ENCODE assay signal across 1 cellular context in genomic region chr11:64923944-64924909, GRCh38.
A peak's percentile ranks its signal among the peaks of the same experiment; 100 is the strongest.
TF ChIP-seq lines count a peak whose summit lies in the region.

TSS of gene PPP2R5B (plus strand) at chr11:64924689. CDS start at chr11:64925735, 1,046 bp downstream.

TF ChIP-seq in K562, 482 proteins besides CTCF, POLR2A, EP300 and RAD21 (continues in another document):
- TF ChIP-seq MGA (IDR thresholded peaks at IDR 0.05) (no peak), ZNF212 (CRISPR knock-in tag; IDR thresholded peaks at IDR 0.05) (no peak), BCOR (IDR thresholded peaks at IDR 0.05) (no peak), GABPB2 (CRISPR knock-in tag; conservative IDR thresholded peaks at IDR 0.05) (no peak), RBM22 (IDR thresholded peaks at IDR 0.05; ENCODE audit: low read depth, low read length, poor library complexity, severe bottlenecking) (peak; percentile 54), NR2C1 (IDR thresholded peaks at IDR 0.05) (peak; percentile 46; the same call in 1 of the 2 replicates), NR2C1 (tag; IDR thresholded peaks at IDR 0.05) (peak; percentile 81), RNF219 (CRISPR knock-in tag; IDR thresholded peaks at IDR 0.05) (no peak), ZNF644 (tag; IDR thresholded peaks at IDR 0.05; ENCODE audit: low read depth) (no peak), ZNF253 (CRISPR knock-in tag; conservative IDR thresholded peaks at IDR 0.05) (no peak), PHF8 (IDR thresholded peaks at IDR 0.05; ENCODE audit: borderline replicate concordance, low read length) (peak; percentile 44; the same call in 1 of the 2 replicates), BMI1 (IDR thresholded peaks at IDR 0.05; ENCODE audit: low read length) (no peak), HDGF (IDR thresholded peaks at IDR 0.05) (no peak), UBTF (IDR thresholded peaks at IDR 0.05; ENCODE audit: borderline replicate concordance in 1 of 2, low read depth in 2 of 2, low read length in 2 of 2) (no peak), IRF2 (CRISPR knock-in tag; IDR thresholded peaks at IDR 0.05) (no peak), ZNF311 (CRISPR knock-in tag; IDR thresholded peaks at IDR 0.05) (peak; percentile 44; the same call in 1 of the 2 replicates), ZNF384 (IDR thresholded peaks at IDR 0.05; ENCODE audit: low read depth, low read length) (no peak), PRMT5 (CRISPR knock-in tag; IDR thresholded peaks at IDR 0.05) (no peak), SMAD3 (CRISPR knock-in tag; conservative IDR thresholded peaks at IDR 0.05) (no peak), TAF9B (IDR thresholded peaks at IDR 0.05; ENCODE audit: partially characterized antibody) (no peak), MAX (CRISPR knock-in tag; IDR thresholded peaks at IDR 0.05) (peak; percentile 10; the same call in 1 of the 2 replicates), ZNF174 (CRISPR knock-in tag; IDR thresholded peaks at IDR 0.05) (no peak), U2AF2 (optimal IDR thresholded peaks at IDR 0.05; ENCODE audit: low read depth, low read length) (no peak), AFF4 (CRISPR knock-in tag; IDR thresholded peaks at IDR 0.05) (no peak), DMBX1 (CRISPR knock-in tag; IDR thresholded peaks at IDR 0.05; ENCODE audit: borderline replicate concordance) (0 out of 2 replicates have a peak, but pooled peaks have one; percentile 33), NONO (IDR thresholded peaks at IDR 0.05; ENCODE audit: low read depth in 2 of 2, low read length in 1 of 2) (0 out of 4 replicates have a peak, but pooled peaks of 1 of the 2 experiments have one; percentile 43), TFAM (CRISPR knock-in tag; conservative IDR thresholded peaks at IDR 0.05) (no peak), ZBTB26 (CRISPR knock-in tag; IDR thresholded peaks at IDR 0.05) (no peak), JUNB (CRISPR knock-in tag; conservative IDR thresholded peaks at IDR 0.05) (peak; percentile 83), KLF16 (IDR thresholded peaks at IDR 0.05) (0 out of 2 replicates have a peak, but pooled peaks have one; percentile 12), ZNF165 (CRISPR knock-in tag; IDR thresholded peaks at IDR 0.05; ENCODE audit: borderline replicate concordance) (no peak), CHCHD3 (CRISPR knock-in tag; IDR thresholded peaks at IDR 0.05) (no peak), COPS2 (conservative IDR thresholded peaks at IDR 0.05) (no peak), ZBTB8A (IDR thresholded peaks at IDR 0.05; ENCODE audit: partially characterized antibody) (no peak), FOXM1 (IDR thresholded peaks at IDR 0.05; ENCODE audit: low read depth) (peak; percentile 95), FOXM1 (CRISPR knock-in tag; IDR thresholded peaks at IDR 0.05; ENCODE audit: low read depth) (no peak), ZNF699 (CRISPR knock-in tag; IDR thresholded peaks at IDR 0.05; ENCODE audit: insufficient replicate concordance) (no peak), MITF (IDR thresholded peaks at IDR 0.05) (no peak), PCBP1 (IDR thresholded peaks at IDR 0.05; ENCODE audit: low read depth, low read length, poor library complexity, severe bottlenecking) (no peak), ERF (CRISPR knock-in tag; IDR thresholded peaks at IDR 0.05) (no peak), SRSF7 (optimal IDR thresholded peaks at IDR 0.05; ENCODE audit: low read depth, low read length) (no peak), ZNF764 (CRISPR knock-in tag; IDR thresholded peaks at IDR 0.05; ENCODE audit: low read depth) (0 out of 2 replicates have a peak, but pooled peaks have one; percentile 56)
